Comparison of ENCODE assay signal across 8 cellular contexts in the genomic region with DNA sequence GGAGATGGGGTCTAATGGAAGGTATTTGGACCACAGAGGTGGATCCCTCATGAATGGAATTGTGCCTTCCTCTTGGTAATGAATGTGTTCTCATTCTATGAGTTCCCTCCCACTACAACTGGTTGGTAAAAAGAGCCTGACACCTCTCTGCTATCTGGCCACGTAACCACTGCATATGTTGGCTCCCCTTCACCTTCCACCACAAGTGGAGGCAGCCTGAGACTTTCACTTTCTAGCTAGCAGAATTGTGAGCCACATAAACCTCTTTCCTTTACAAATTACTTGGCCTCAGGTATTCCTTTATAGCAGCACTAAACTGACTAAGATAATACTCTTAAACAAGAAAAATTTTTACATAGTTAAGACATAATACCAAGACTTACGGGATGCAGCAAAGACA.
DNase-seq lines count a peak whose midpoint lies in the region; ATAC-seq and TF ChIP-seq lines count a peak whose summit lies in the region.

No MANE protein-coding gene starts in this region.

- no peaks in the 10 kb centered on the region for H3K4me1 ChIP-seq in esophagus squamous epithelium

- no peak for TF ChIP-seq POLR2A in esophagus squamous epithelium (IDR thresholded peaks at IDR 0.05)

- TF ChIP-seq CTCF in brain microvascular endothelial cell (IDR thresholded peaks at IDR 0.05; ENCODE audit: low read depth, low read length, missing control alignments), result no peak
- no peak for TF ChIP-seq CTCF in esophagus squamous epithelium (IDR thresholded peaks at IDR 0.05)

- peak; percentile 93 for ATAC-seq in GM18508 (IDR thresholded peaks at IDR 0.05; ENCODE audit: insufficient read depth, unreplicated experiment)
- peak; percentile 95 for ATAC-seq in HG02571 (IDR thresholded peaks at IDR 0.05; ENCODE audit: unreplicated experiment)
- ATAC-seq in left colon, result peak; percentile 37

- in situ Hi-C loops in brain microvascular endothelial cell (cut with HindIII; ENCODE audit: low pct_ligation_motif_present, low sequenced_read_pairs), result no loop called here

- H3K9me3 ChIP-seq in esophagus squamous epithelium, result no peaks in the 10 kb centered on the region

- H3K36me3 ChIP-seq in brain microvascular endothelial cell (replicated peaks) (no peaks in the 10 kb centered on the region), esophagus squamous epithelium (no peaks in the 10 kb centered on the region)

- H3K4me3 ChIP-seq in brain microvascular endothelial cell (ENCODE audit: low read depth, low read length) (no peak overlapping the region), esophagus squamous epithelium (no peak overlapping the region)

- peak; percentile 87 for DNase-seq in OCI-M1 (lab: John Stamatoyannopoulos, UW)
- no peak for DNase-seq in left colon
- no peak for DNase-seq in brain microvascular endothelial cell
- DNase-seq in esophagus squamous epithelium (lab: John Stamatoyannopoulos, UW), result no peak
- no peak for DNase-seq in NCI-H1105 treated with DMSO at 0.1 percent for 48 hours (lab: John Stamatoyannopoulos, UW)
- no peak for DNase-seq in C1 segment of cervical spinal cord (lab: John Stamatoyannopoulos, UW)

- 68 to 97% methylated on average over 2 of the region's 2 CpGs for WGBS in esophagus squamous epithelium, 2 donors

- intact Hi-C loops in left colon (cut with DNase I, micrococcal nuclease) (no loop called here), esophagus squamous epithelium (cut with DNase I) (no loop called here)

- H3K27me3 ChIP-seq in brain microvascular endothelial cell (replicated peaks), result no peaks in the 10 kb centered on the region
- H3K27me3 ChIP-seq in esophagus squamous epithelium, result no peaks in the 10 kb centered on the region

- H3K27ac ChIP-seq in brain microvascular endothelial cell (no peak overlapping the region), esophagus squamous epithelium (no peak overlapping the region)

Comparison
In these comparisons a context has a peak if more than half of its experiments do, and no peak if none do; other contexts are left out.
1. ATAC-seq: peak in every context shown above with its lines; median percentile 95 in HG02571; 93 in GM18508; 37 in left colon.